ENCODE assay signal across 8 cellular contexts in genomic region chr10:103451871-103452713, GRCh38. TPM values are rescaled to one million over a fixed set of nuclear protein-coding genes. Genes with fewer than 3 reads are reported as not detected.
DNase-seq lines count a peak whose midpoint lies in the region; TF ChIP-seq lines count a peak whose summit lies in the region.

A gene with protein sequence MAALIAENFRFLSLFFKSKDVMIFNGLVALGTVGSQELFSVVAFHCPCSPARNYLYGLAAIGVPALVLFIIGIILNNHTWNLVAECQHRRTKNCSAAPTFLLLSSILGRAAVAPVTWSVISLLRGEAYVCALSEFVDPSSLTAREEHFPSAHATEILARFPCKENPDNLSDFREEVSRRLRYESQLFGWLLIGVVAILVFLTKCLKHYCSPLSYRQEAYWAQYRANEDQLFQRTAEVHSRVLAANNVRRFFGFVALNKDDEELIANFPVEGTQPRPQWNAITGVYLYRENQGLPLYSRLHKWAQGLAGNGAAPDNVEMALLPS (minus strand): TSS chr10:103452370. CDS start chr10:103449941, 2,429 bp downstream.

- H3K27ac ChIP-seq in HEK293 (ENCODE audit: extremely low read depth, low read depth, low read length) (peak within 1 kb of the TSS; percentile 77), mesodermal cell (ENCODE audit: low read depth, low read length, severe bottlenecking) (no peak within 1 kb of the TSS)
- H3K27ac ChIP-seq in effector memory CD4-positive, alpha-beta T cell (ENCODE audit: insufficient read depth, low read length, poor library complexity, severe bottlenecking) = peak within 1 kb of the TSS; percentile 61

- H3K36me3 ChIP-seq in GM06990 (ENCODE audit: control insufficient read depth, insufficient read depth, low read length) (peaks cover 15% of the 10 kb centered on the region), HEK293 (ENCODE audit: control insufficient read depth in 2 of 2, insufficient read depth in 1 of 2, low read length in 2 of 2) (peaks cover 5 to 31% of the 10 kb centered on the region in 2 experiments; a peak in 2 of 3 replicates), mesodermal cell (ENCODE audit: control insufficient read depth, insufficient read depth, low read length) (peaks cover 16% of the 10 kb centered on the region)
- peaks cover 17% of the 10 kb centered on the region for H3K36me3 ChIP-seq in effector memory CD4-positive, alpha-beta T cell (ENCODE audit: control insufficient read depth, insufficient read depth, low read length)

- H3K9me3 ChIP-seq in HEK293 (ENCODE audit: control insufficient read depth, insufficient read depth, low read depth, low read length) (no peaks in the 10 kb centered on the region), mesodermal cell (ENCODE audit: control insufficient read depth, low read length) (no peaks in the 10 kb centered on the region)
- no peaks in the 10 kb centered on the region for H3K9me3 ChIP-seq in effector memory CD4-positive, alpha-beta T cell (ENCODE audit: control insufficient read depth, low read length)

- DNase-seq in GM06990 (ENCODE audit: extremely low read depth, insufficient read length) = peak; percentile 67
- DNase-seq in NCI-H345 (lab: John Stamatoyannopoulos, UW) = peak; percentile 44
- peak; percentile 84 for DNase-seq in activated CD8-positive, alpha-beta memory T cell treated with anti-CD3 and anti-CD28 coated beads for 24 hours
- DNase-seq in effector memory CD4-positive, alpha-beta T cell = peak in 2 of 3 donors; percentile 17 to 19
- DNase-seq in stimulated activated CD8-positive, alpha-beta memory T cell treated with anti-CD3 and anti-CD28 coated beads, Interleukin-2, amount 100 ng/mL, for 1 hour (ENCODE audit: low read depth in 2 of 2) = peak; percentile 26 to 38
- DNase-seq in NK-92 treated with Interleukin-12 subunit alpha and Interleukin-12 subunit beta, amount 100 ng/mL, for 24 hours (lab: John Stamatoyannopoulos, UW) = no peak

- H3K4me1 ChIP-seq in HEK293 (ENCODE audit: control insufficient read depth, insufficient read depth, low read length) (peaks cover 9% of the 10 kb centered on the region), mesodermal cell (ENCODE audit: control insufficient read depth, insufficient read depth, low read length, poor library complexity, severe bottlenecking) (peaks cover 6% of the 10 kb centered on the region)
- H3K4me1 ChIP-seq in effector memory CD4-positive, alpha-beta T cell (ENCODE audit: control insufficient read depth, insufficient read depth, low read length, poor library complexity, severe bottlenecking) = peaks cover 30% of the 10 kb centered on the region

- CTCF ChIA-PET in HEK293 (lab: Yijun Ruan, JAX) = interaction anchor here (1.1 to 1.5 kb wide), 2 partner anchors 24 to 31 kb away, joined by 3 to 7 read pairs; no protein-coding TSS in a partner anchor

- WGBS in mesodermal cell (ENCODE audit: insufficient coverage in 2 of 2), 2 experiments = 72 to 80% methylated on average over 22 to 37 of the region's 43 CpGs

- POLR2A ChIA-PET in HEK293 (lab: Yijun Ruan, JAX) = interaction anchor here (1.1 to 1.9 kb wide), 3 partner anchors 14 to 84 kb away, joined by 3 to 5 read pairs (median 4); partner anchors contain the start of gene TAF5

- no peaks in the 10 kb centered on the region for H3K27me3 ChIP-seq in GM06990 (replicated peaks; ENCODE audit: control insufficient read depth, insufficient read depth, low read length)
- no peaks in the 10 kb centered on the region for H3K27me3 ChIP-seq in effector memory CD4-positive, alpha-beta T cell (replicated peaks; ENCODE audit: control insufficient read depth, insufficient read depth, low read length, poor library complexity, severe bottlenecking)

- H3K4me3 ChIP-seq in GM06990 (replicated peaks; ENCODE audit: low read depth, low read length) (peak within 1 kb of the TSS; percentile 79), HEK293 (ENCODE audit: low read depth, low read length) (peak within 1 kb of the TSS; percentile 60), mesodermal cell (ENCODE audit: extremely low read depth, insufficient read depth, low read length, poor library complexity, severe bottlenecking) (peak within 1 kb of the TSS; percentile 22)
- peak within 1 kb of the TSS; percentile 94 for H3K4me3 ChIP-seq in effector memory CD4-positive, alpha-beta T cell (ENCODE audit: insufficient read depth, low read depth, low read length, poor library complexity, severe bottlenecking)

- TF ChIP-seq CTCF in GM06990 (IDR thresholded peaks at IDR 0.05; ENCODE audit: insufficient read depth, low read length, poor library complexity, severe bottlenecking) = no peak
- no peak for TF ChIP-seq CTCF in HEK293 (tag by site-specific recombination; IDR thresholded peaks at IDR 0.05)

TF ChIP-seq in HEK293, 187 proteins besides CTCF, POLR2A, EP300 and RAD21:
- no peak for TF ChIP-seq ZNF623 (tag by site-specific recombination; IDR thresholded peaks at IDR 0.05)
- TF ChIP-seq BCL6B (tag by site-specific recombination; IDR thresholded peaks at IDR 0.05) = no peak
- TF ChIP-seq GLI4 (tag by site-specific recombination; IDR thresholded peaks at IDR 0.05) = no peak
- peak; percentile 10; the same call in 1 of the 2 replicates for TF ChIP-seq GLIS2 (tag by site-specific recombination; IDR thresholded peaks at IDR 0.05)
- TF ChIP-seq, protein P1, sequence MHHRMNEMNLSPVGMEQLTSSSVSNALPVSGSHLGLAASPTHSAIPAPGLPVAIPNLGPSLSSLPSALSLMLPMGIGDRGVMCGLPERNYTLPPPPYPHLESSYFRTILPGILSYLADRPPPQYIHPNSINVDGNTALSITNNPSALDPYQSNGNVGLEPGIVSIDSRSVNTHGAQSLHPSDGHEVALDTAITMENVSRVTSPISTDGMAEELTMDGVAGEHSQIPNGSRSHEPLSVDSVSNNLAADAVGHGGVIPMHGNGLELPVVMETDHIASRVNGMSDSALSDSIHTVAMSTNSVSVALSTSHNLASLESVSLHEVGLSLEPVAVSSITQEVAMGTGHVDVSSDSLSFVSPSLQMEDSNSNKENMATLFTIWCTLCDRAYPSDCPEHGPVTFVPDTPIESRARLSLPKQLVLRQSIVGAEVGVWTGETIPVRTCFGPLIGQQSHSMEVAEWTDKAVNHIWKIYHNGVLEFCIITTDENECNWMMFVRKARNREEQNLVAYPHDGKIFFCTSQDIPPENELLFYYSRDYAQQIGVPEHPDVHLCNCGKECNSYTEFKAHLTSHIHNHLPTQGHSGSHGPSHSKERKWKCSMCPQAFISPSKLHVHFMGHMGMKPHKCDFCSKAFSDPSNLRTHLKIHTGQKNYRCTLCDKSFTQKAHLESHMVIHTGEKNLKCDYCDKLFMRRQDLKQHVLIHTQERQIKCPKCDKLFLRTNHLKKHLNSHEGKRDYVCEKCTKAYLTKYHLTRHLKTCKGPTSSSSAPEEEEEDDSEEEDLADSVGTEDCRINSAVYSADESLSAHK (tag by site-specific recombination; IDR thresholded peaks at IDR 0.05) = peak; percentile 87
- TF ChIP-seq PBX3 (CRISPR knock-in tag; IDR thresholded peaks at IDR 0.05) = 0 out of 2 replicates have a peak, but pooled peaks have one; percentile 23
- TF ChIP-seq HOXD13 (CRISPR knock-in tag; IDR thresholded peaks at IDR 0.05; ENCODE audit: borderline replicate concordance) = no peak
- TF ChIP-seq KLF7 (tag by site-specific recombination; IDR thresholded peaks at IDR 0.05; ENCODE audit: borderline replicate concordance) = no peak
- TF ChIP-seq ZNF791 (tag by site-specific recombination; IDR thresholded peaks at IDR 0.05) = no peak
- TF ChIP-seq ZNF121 (tag by site-specific recombination; IDR thresholded peaks at IDR 0.05) = no peak
- no peak for TF ChIP-seq KLF1 (tag by site-specific recombination; IDR thresholded peaks at IDR 0.05)
- peak; percentile 41; the same call in 1 of the 2 replicates for TF ChIP-seq GLIS1 (tag by site-specific recombination; IDR thresholded peaks at IDR 0.05)
- no peak for TF ChIP-seq SALL2 (tag by site-specific recombination; IDR thresholded peaks at IDR 0.05; ENCODE audit: borderline replicate concordance)
- TF ChIP-seq ZIC2 (tag by site-specific recombination; IDR thresholded peaks at IDR 0.05) = 0 out of 2 replicates have a peak, but pooled peaks have one; percentile 11
TF ChIP-seq in HEK293: peak in this region for 5.

RNA-seq across cellular contexts. Expression of the gene that starts here (rescaled TPM):
- polyA plus RNA-seq in mesodermal cell (2013, experiment 1 of 2) = 7.7 TPM
- polyA plus RNA-seq in mesodermal cell (2013, experiment 2 of 2) = 6.4 TPM

Comparison
In these comparisons a context has a peak if more than half of its experiments do, and no peak if none do; other contexts are left out.
1. H3K4me3 ChIP-seq: peak in every context shown above with its lines; median percentile 94 in effector memory CD4-positive, alpha-beta T cell; 79 in GM06990; 60 in HEK293; 22 in mesodermal cell.